Comparison of ENCODE assay signal across 8 cellular contexts in genomic region chr21:33479679-33480480, GRCh38. TPM values are rescaled to one million over a fixed set of nuclear protein-coding genes. Genes with fewer than 3 reads are reported as not detected.
DNase-seq lines count a peak whose midpoint lies in the region; ATAC-seq and TF ChIP-seq lines count a peak whose summit lies in the region.

Gene TMEM50B, minus strand, starts transcription at chr21:33479974. Its CDS starts 11,089 bp downstream, at chr21:33468885.

- peak; percentile 88 for ATAC-seq in HG02588 (IDR thresholded peaks at IDR 0.05; ENCODE audit: unreplicated experiment)
- ATAC-seq in thoracic aorta (ENCODE audit: insufficient number of reproducible peaks, low FRiP score, low read depth) = peak; percentile 93

- peak; percentile 43 for TF ChIP-seq RAD21 in SK-N-SH (IDR thresholded peaks at IDR 0.05; ENCODE audit: low read length)

- peak within 1 kb of the TSS; percentile 94 for H3K4me3 Mint-ChIP-seq in activated naive CD4-positive, alpha-beta T cell treated with anti-CD3 and anti-CD28 coated beads, Interleukin-2, amount 50 U/mL, for 24 hours

- H3K4me3 ChIP-seq in SK-N-SH (ENCODE audit: low read depth in 2 of 2, low read length in 1 of 2) (peak within 1 kb of the TSS; percentile 67 to 80), osteoblast (ENCODE audit: insufficient read depth, low read length) (peak within 1 kb of the TSS; percentile 88), thoracic aorta (peak within 1 kb of the TSS; percentile 94)

- TF ChIP-seq EP300 in SK-N-SH (IDR thresholded peaks at IDR 0.05; ENCODE audit: borderline replicate concordance in 1 of 2, low read depth in 1 of 2, low read length in 1 of 2) = 0 out of 4 replicates have a peak, but pooled peaks of 1 of the 2 experiments have one; percentile 14

- H3K27me3 Mint-ChIP-seq in activated naive CD4-positive, alpha-beta T cell treated with anti-CD3 and anti-CD28 coated beads, Interleukin-2, amount 50 U/mL, for 24 hours = no peaks in the 10 kb centered on the region

- CTCF ChIA-PET in SK-N-SH (lab: Yijun Ruan, JAX) = interaction anchor here (0.5 to 2.1 kb wide), 12 partner anchors 11 to 749 kb away, joined by 3 to 15 read pairs (median 4); partner anchors contain the start of gene DNAJC28

- H3K27ac ChIP-seq in SK-N-SH (ENCODE audit: low read depth in 2 of 2, low read length in 1 of 2) = peak within 1 kb of the TSS; percentile 87 to 90
- peak within 1 kb of the TSS; percentile 90 for H3K27ac ChIP-seq in osteoblast (ENCODE audit: low read depth, low read length)
- H3K27ac ChIP-seq in thoracic aorta = peak within 1 kb of the TSS; percentile 96 to 98

- WGBS in SK-N-SH (ENCODE audit: low lambda C conversion rate) = 0% methylated on average over 10 of the region's 93 CpGs

- peaks cover 0 to 4% of the 10 kb centered on the region in 2 experiments; a peak in 1 of 4 replicates for H3K4me1 ChIP-seq in SK-N-SH (ENCODE audit: control insufficient read depth in 1 of 2, insufficient read depth in 2 of 2, low read depth in 1 of 2, low read length in 1 of 2)
- H3K4me1 ChIP-seq in osteoblast (ENCODE audit: insufficient read depth, low read length) = peaks cover 13% of the 10 kb centered on the region
- peaks cover 11 to 16% of the 10 kb centered on the region in 2 donors for H3K4me1 ChIP-seq in thoracic aorta (ENCODE audit: control insufficient read depth in 1 of 2, low read depth in 2 of 2)

- peaks cover 24% of the 10 kb centered on the region for H3K4me1 Mint-ChIP-seq in activated naive CD4-positive, alpha-beta T cell treated with anti-CD3 and anti-CD28 coated beads, Interleukin-2, amount 50 U/mL, for 24 hours

- no peaks in the 10 kb centered on the region for H3K36me3 ChIP-seq in SK-N-SH (replicated peaks in 1 of 2; ENCODE audit: control insufficient read depth in 1 of 2, insufficient read depth in 2 of 2, low read length in 1 of 2)
- H3K36me3 ChIP-seq in osteoblast (ENCODE audit: insufficient read depth, low read length) = no peaks in the 10 kb centered on the region
- no peaks in the 10 kb centered on the region for H3K36me3 ChIP-seq in thoracic aorta

- POLR2A ChIA-PET in SK-N-SH (lab: Yijun Ruan, JAX) = interaction anchor here (0.9 to 4.0 kb wide), 7 partner anchors 11 to 171 kb away, joined by 3 to 56 read pairs (median 4); partner anchors contain the start of genes DNAJC28, DONSON and IFNAR1

- H3K9me3 ChIP-seq in SK-N-SH (no peaks in the 10 kb centered on the region), osteoblast (ENCODE audit: low read depth, low read length) (no peaks in the 10 kb centered on the region), thoracic aorta (no peaks in the 10 kb centered on the region)

- TF ChIP-seq CTCF in GM10266 (IDR thresholded peaks at IDR 0.05; ENCODE audit: control insufficient read depth, insufficient read depth, low read depth, missing control alignments) (peak; percentile 34), SK-N-SH (IDR thresholded peaks at IDR 0.05) (peak; percentile 53), osteoblast (IDR thresholded peaks at IDR 0.05; ENCODE audit: extremely low read depth, low read depth, low read length) (peak; percentile 23), thoracic aorta (IDR thresholded peaks at IDR 0.05) (peak; percentile 65)

- no peaks in the 10 kb centered on the region; the same call in 1 of the 2 replicates for H4K20me1 ChIP-seq in SK-N-SH (ENCODE audit: insufficient read depth)
- H4K20me1 ChIP-seq in osteoblast (ENCODE audit: insufficient read depth, low read length) = peaks cover 4% of the 10 kb centered on the region

- H2AFZ ChIP-seq in SK-N-SH (ENCODE audit: low read depth) (peak within 1 kb of the TSS; percentile 97), osteoblast (ENCODE audit: low read length) (peak within 1 kb of the TSS; percentile 93)

- peaks cover 39% of the 10 kb centered on the region for H3K79me2 ChIP-seq in SK-N-SH (ENCODE audit: insufficient read depth)
- H3K79me2 ChIP-seq in osteoblast (ENCODE audit: insufficient read depth, low read length) = peaks cover 32% of the 10 kb centered on the region

- H3K9me3 Mint-ChIP-seq in activated naive CD4-positive, alpha-beta T cell treated with anti-CD3 and anti-CD28 coated beads, Interleukin-2, amount 50 U/mL, for 24 hours = no peaks in the 10 kb centered on the region

- peaks cover 16% of the 10 kb centered on the region for H3F3A ChIP-seq in SK-N-SH (replicated peaks; ENCODE audit: insufficient read depth)

- H3K27me3 ChIP-seq in SK-N-SH (ENCODE audit: insufficient read depth) (no peaks in the 10 kb centered on the region), osteoblast (ENCODE audit: insufficient read depth, low read length) (no peaks in the 10 kb centered on the region), thoracic aorta (replicated peaks; ENCODE audit: insufficient read depth) (no peaks in the 10 kb centered on the region)

- peak within 1 kb of the TSS; percentile 85 for H3K4me2 ChIP-seq in SK-N-SH
- H3K4me2 ChIP-seq in osteoblast (ENCODE audit: insufficient read depth, low read length) = peak within 1 kb of the TSS; percentile 96

- H3K27ac Mint-ChIP-seq in activated naive CD4-positive, alpha-beta T cell treated with anti-CD3 and anti-CD28 coated beads, Interleukin-2, amount 50 U/mL, for 24 hours = peak within 1 kb of the TSS; percentile 85

- H3K9me2 ChIP-seq in SK-N-SH = no peaks in the 10 kb centered on the region

- H3K9ac ChIP-seq in SK-N-SH = peak within 1 kb of the TSS; percentile 89

- DNase-seq in GM10266 (ENCODE audit: extremely low spot score) (peak; percentile 98), NCI-H1048 (lab: John Stamatoyannopoulos, UW) (peak; percentile 86), SK-N-SH (peak; percentile 98), glomerular endothelial cell (ENCODE audit: extremely low read depth, low read depth, low spot score) (peak; percentile 41), osteoblast (ENCODE audit: insufficient read length, low spot score, missing footprints) (peak; percentile 99), thoracic aorta (ENCODE audit: low spot score) (peak; percentile 78)

- no peaks in the 10 kb centered on the region for H3K36me3 Mint-ChIP-seq in activated naive CD4-positive, alpha-beta T cell treated with anti-CD3 and anti-CD28 coated beads, Interleukin-2, amount 50 U/mL, for 24 hours

TF ChIP-seq in SK-N-SH, 30 proteins besides CTCF, POLR2A, EP300 and RAD21 (continues in another document):
- TF ChIP-seq SMC3 (IDR thresholded peaks at IDR 0.05; ENCODE audit: low read depth, low read length) (no peak), CHD2 (IDR thresholded peaks at IDR 0.05; ENCODE audit: low read length, partially characterized antibody) (peak; percentile 88), MEF2A (IDR thresholded peaks at IDR 0.05; ENCODE audit: borderline replicate concordance, low read depth) (no peak), USF2 (IDR thresholded peaks at IDR 0.05; ENCODE audit: borderline replicate concordance, low read depth, low read length) (no peak), TCF12 (IDR thresholded peaks at IDR 0.05) (no peak; the same call in 1 of the 2 replicates), GABPA (IDR thresholded peaks at IDR 0.05; ENCODE audit: low read depth) (no peak; the same call in 1 of the 2 replicates), GATA2 (CRISPR knock-in tag; IDR thresholded peaks at IDR 0.05) (no peak), IRF3 (IDR thresholded peaks at IDR 0.05; ENCODE audit: low read depth, low read length) (no peak), EZH2phosphoT487 (IDR thresholded peaks at IDR 0.05; ENCODE audit: borderline replicate concordance, low read depth) (no peak), MXI1 (IDR thresholded peaks at IDR 0.05; ENCODE audit: low read depth, low read length) (peak; percentile 65), TEAD4 (IDR thresholded peaks at IDR 0.05; ENCODE audit: borderline replicate concordance, insufficient read depth) (no peak), RXRA (IDR thresholded peaks at IDR 0.05; ENCODE audit: borderline replicate concordance, low read depth) (no peak), RCOR1 (IDR thresholded peaks at IDR 0.05; ENCODE audit: low read length) (no peak; the same call in 1 of the 2 replicates), FOSL2 (IDR thresholded peaks at IDR 0.05; ENCODE audit: borderline replicate concordance, low read depth) (no peak), JUND (IDR thresholded peaks at IDR 0.05) (no peak)
- TF ChIP-seq, protein P1, sequence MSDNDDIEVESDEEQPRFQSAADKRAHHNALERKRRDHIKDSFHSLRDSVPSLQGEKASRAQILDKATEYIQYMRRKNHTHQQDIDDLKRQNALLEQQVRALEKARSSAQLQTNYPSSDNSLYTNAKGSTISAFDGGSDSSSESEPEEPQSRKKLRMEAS (IDR thresholded peaks at IDR 0.05; ENCODE audit: low read depth) = peak; percentile 6; the same call in 1 of the 2 replicates

RNA-seq across cellular contexts. Expression of gene TMEM50B, which starts in this region (rescaled TPM):
- polyA plus RNA-seq in SK-N-SH (2012; rRNA removed) = 27.3 and 41.3 TPM in 2 replicates
- 32.1 and 37.1 TPM in 2 replicates for polyA plus RNA-seq in SK-N-SH (2012; cell fraction: cytosol; rRNA removed)
- 82.0 and 121 TPM in 2 replicates for polyA plus RNA-seq in SK-N-SH (2012; cell fraction: nucleus; rRNA removed)
- 26.7 and 43.2 TPM in 2 replicates for total RNA-seq in glomerular endothelial cell
- total RNA-seq in osteoblast = 29.3 and 34.2 TPM in 2 replicates
- 10 to 100 TPM; 51.4 to 79.9 TPM for total RNA-seq in thoracic aorta

Comparison
In these comparisons a context has a peak if more than half of its experiments do, and no peak if none do; other contexts are left out.
1. Peak in every context shown above with its lines: DNase-seq, ATAC-seq, H3K4me3 ChIP-seq and H3K27ac ChIP-seq.
2. DNase-seq: peak in every context shown above with its lines; median percentile 99 in osteoblast; 98 in GM10266; 98 in SK-N-SH; 86 in NCI-H1048; 78 in thoracic aorta; 41 in glomerular endothelial cell.